ENCODE assay signal across 8 cellular contexts in the genomic region with DNA sequence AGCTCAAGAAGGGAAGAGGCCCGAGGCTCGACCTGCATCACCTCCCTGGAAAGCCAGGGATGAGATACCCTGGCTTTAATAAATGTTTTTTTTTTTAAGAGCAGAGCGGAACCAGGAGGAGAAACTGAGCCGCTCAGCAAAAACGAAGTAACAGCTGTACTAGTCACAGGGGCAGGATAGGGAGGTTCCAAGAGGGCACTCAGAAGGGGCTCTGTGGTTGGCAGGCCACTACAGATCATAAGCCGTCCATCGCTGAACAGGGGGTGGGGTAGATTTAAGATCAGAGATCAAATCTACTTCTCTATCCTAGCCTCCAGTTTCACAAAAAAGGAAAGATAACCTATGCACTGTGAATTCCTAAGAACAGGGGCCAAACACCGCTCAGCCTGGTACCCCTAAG. TPM values are rescaled to one million over a fixed set of nuclear protein-coding genes. Genes with fewer than 3 reads are reported as not detected.
DNase-seq lines count a peak whose midpoint lies in the region; TF ChIP-seq lines count a peak whose summit lies in the region.

No MANE protein-coding gene starts in this region.

- TF ChIP-seq POLR2A in stomach (IDR thresholded peaks at IDR 0.05) = no peak

- peak overlapping the region; percentile 91 for H3K9ac ChIP-seq in HUES64 (ENCODE audit: low read depth, low read length)

- no peaks in the 10 kb centered on the region; the same call in 1 of the 2 replicates for H3K9me3 ChIP-seq in AG04450 (ENCODE audit: control insufficient read depth, insufficient read depth, low read length)
- H3K9me3 ChIP-seq in HUES64 (ENCODE audit: insufficient read depth, low read depth, low read length) = no peaks in the 10 kb centered on the region
- H3K9me3 ChIP-seq in stomach = no peaks in the 10 kb centered on the region

- no peak for DNase-seq in AG04450 (ENCODE audit: low read depth, low spot score)
- peak; percentile 10 for DNase-seq in amniotic epithelial cell (ENCODE audit: low read depth)
- DNase-seq in kidney epithelial cell (ENCODE audit: low read depth) = no peak
- no peak for DNase-seq in stomach
- no peak for DNase-seq in NCI-H510A (lab: John Stamatoyannopoulos, UW)
- no peak for DNase-seq in NCI-H510A treated with DMSO at 0.1 percent for 48 hours (lab: John Stamatoyannopoulos, UW)
- no peak for DNase-seq in NCI-H2107 treated with DMSO at 0.1 percent for 48 hours (lab: John Stamatoyannopoulos, UW; ENCODE audit: unreplicated experiment)

- POLR2A ChIA-PET in AG04450 (lab: Yijun Ruan, JAX) = interaction anchor here (0.6 to 1.4 kb wide), 3 partner anchors 11 to 426 kb away, joined by 3 to 5 read pairs (median 3); no protein-coding TSS in a partner anchor

- no peak for TF ChIP-seq CTCF in AG04450 (IDR thresholded peaks at IDR 0.05; ENCODE audit: low read depth, low read length)
- TF ChIP-seq CTCF in kidney epithelial cell (IDR thresholded peaks at IDR 0.05; ENCODE audit: insufficient read depth, low read length, poor library complexity, severe bottlenecking) = no peak
- TF ChIP-seq CTCF in stomach (IDR thresholded peaks at IDR 0.05) = no peak

- CTCF ChIA-PET in AG04450 (lab: Charles Lee) = interaction anchor here (0.7 to 1.1 kb wide), 4 partner anchors 17 to 487 kb away, joined by 3 read pairs; no protein-coding TSS in a partner anchor

- H3K27ac ChIP-seq in AG04450 (ENCODE audit: low read depth, low read length) (peak overlapping the region; percentile 94), HUES64 (ENCODE audit: low read depth, low read length) (peak overlapping the region; percentile 92), stomach (peak overlapping the region; percentile 85 to 97 (median 95))

- intact Hi-C loops in stomach (cut with DNase I; ENCODE audit: low total_unique reads) = no loop called here

- H3K4me1 ChIP-seq in HUES64 (ENCODE audit: insufficient read depth, low read length) = peaks cover 8% of the 10 kb centered on the region; the same call in 1 of the 2 replicates
- peaks cover 8 to 33% (median 23%) of the 10 kb centered on the region in 4 donors for H3K4me1 ChIP-seq in stomach

- peak overlapping the region; percentile 91 for H3K4me3 ChIP-seq in AG04450 (ENCODE audit: low read depth, low read length)
- H3K4me3 ChIP-seq in HUES64 (ENCODE audit: low read length) = peak overlapping the region; percentile 85
- peak overlapping the region; percentile 73 for H3K4me3 ChIP-seq in kidney epithelial cell (ENCODE audit: low read depth, low read length)
- peak overlapping the region; percentile 72 to 85 (median 84) for H3K4me3 ChIP-seq in stomach

- H3K36me3 ChIP-seq in HUES64 (ENCODE audit: insufficient read depth, low read length) (peaks cover 40% of the 10 kb centered on the region), kidney epithelial cell (ENCODE audit: control insufficient read depth, insufficient read depth, low read length) (peaks cover 3% of the 10 kb centered on the region), stomach (peaks cover 33 to 43% (median 43%) of the 10 kb centered on the region in 4 donors)

- no peaks in the 10 kb centered on the region for H3K27me3 ChIP-seq in AG04450 (ENCODE audit: control insufficient read depth, insufficient read depth, low read length)
- no peaks in the 10 kb centered on the region for H3K27me3 ChIP-seq in HUES64 (ENCODE audit: insufficient read depth, low read length)
- no peaks in the 10 kb centered on the region for H3K27me3 ChIP-seq in kidney epithelial cell (ENCODE audit: control insufficient read depth, insufficient read depth, low read length)
- H3K27me3 ChIP-seq in stomach = no peaks in the 10 kb centered on the region

- WGBS in HUES64 = 7% methylated on average over 7 of the region's 8 CpGs
- 0 to 7% (median 5%) methylated on average over 8 of the region's 8 CpGs for WGBS in stomach, 5 donors

- TF ChIP-seq EP300 in stomach (IDR thresholded peaks at IDR 0.05) = no peak

RNA-seq across cellular contexts. Expression of a gene that starts 0.6 kb away (rescaled TPM):
- polyA plus RNA-seq in AG04450 (2011; rRNA removed) (349 and 388 TPM in 2 replicates), stomach (100 to 1,000 TPM; 172 to 242 (median 230) TPM)
- 373 and 468 TPM in 2 replicates for polyA minus RNA-seq in AG04450 (2011; rRNA and poly(A)+ RNA removed)
- polyA plus RNA-seq in HUES64 (2013, experiment 1 of 2) = 165 TPM
- polyA plus RNA-seq in HUES64 (2013, experiment 2 of 2) = 178 TPM
- total RNA-seq in kidney epithelial cell (551 and 619 TPM in 2 replicates), stomach (100 to 1,000 TPM in 4 of 5 donors, 10 to 100 TPM in 1; 80.4 to 212 (median 160) TPM)

RNA-seq across cellular contexts. Expression of a gene that starts 21.5 kb away (rescaled TPM):
- polyA plus RNA-seq in AG04450 (2011; rRNA removed) (2.4 and 3.3 TPM in 2 replicates), stomach (1 to 10 TPM in 2 of 3 donors, under 1 TPM in 1; 0.76 to 2.5 (median 1.9) TPM)
- 3.7 and 5.1 TPM in 2 replicates for polyA minus RNA-seq in AG04450 (2011; rRNA and poly(A)+ RNA removed)
- 19.4 TPM for polyA plus RNA-seq in HUES64 (2013, experiment 1 of 2)
- 22.1 TPM for polyA plus RNA-seq in HUES64 (2013, experiment 2 of 2)
- total RNA-seq in kidney epithelial cell (13.6 and 16.6 TPM in 2 replicates), stomach (10 to 100 TPM in 1 of 5 donors, 1 to 10 TPM in 4; 2.9 to 17.5 (median 6.5) TPM)

RNA-seq across cellular contexts. Expression of a gene that starts 46.9 kb away (rescaled TPM):
- 157 and 168 TPM in 2 replicates for polyA plus RNA-seq in AG04450 (2011; rRNA removed)
- 88.0 and 98.3 TPM in 2 replicates for polyA minus RNA-seq in AG04450 (2011; rRNA and poly(A)+ RNA removed)
- 50.6 TPM for polyA plus RNA-seq in HUES64 (2013, experiment 1 of 2)
- polyA plus RNA-seq in HUES64 (2013, experiment 2 of 2) = 59.2 TPM
- total RNA-seq in kidney epithelial cell = 56.8 and 66.6 TPM in 2 replicates
- 100 to 1,000 TPM in 1 of 5 donors, 10 to 100 TPM in 3, 1 to 10 TPM in 1; 7.0 to 279 (median 43.7) TPM for total RNA-seq in stomach
- polyA plus RNA-seq in stomach = 100 to 1,000 TPM in 2 of 3 donors, 10 to 100 TPM in 1; 86.8 to 144 (median 124) TPM
